In genomic region chr19:49441960-49442350, GRCh38 we compare ENCODE assay signal across 1 cellular context.
TF ChIP-seq lines count a peak whose summit lies in the region.

No MANE protein-coding gene starts in this region.

TF ChIP-seq in H1, 55 proteins besides CTCF, POLR2A, EP300 and RAD21:
- peak; percentile 43 for TF ChIP-seq KDM4A (IDR thresholded peaks at IDR 0.05; ENCODE audit: low read depth, low read length, severe bottlenecking)
- TF ChIP-seq RXRA (IDR thresholded peaks at IDR 0.05; ENCODE audit: insufficient read depth, low read depth, low read length): no peak
- TF ChIP-seq ASH2L (IDR thresholded peaks at IDR 0.05; ENCODE audit: low read length): peak; percentile 43
